Comparison of ENCODE assay signal across 30 cellular contexts in the genomic region with DNA sequence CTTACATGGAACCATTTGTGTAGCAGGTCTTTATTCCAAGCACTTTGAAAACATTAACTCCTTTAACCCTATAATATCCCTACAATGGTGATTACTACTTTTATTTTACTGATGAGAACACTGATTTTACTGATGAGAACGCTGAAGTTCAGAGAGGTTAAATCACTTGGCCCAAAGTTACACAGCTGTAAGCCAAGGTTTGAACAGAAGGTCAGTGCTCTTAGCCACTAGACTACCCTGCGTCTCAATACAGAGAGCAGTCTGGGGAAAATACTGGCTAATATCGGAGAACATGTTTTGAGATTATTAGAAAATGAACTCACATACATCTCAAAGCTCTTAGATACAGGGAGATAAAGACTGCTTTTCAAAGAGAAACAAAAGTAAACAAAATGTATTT.
"Had no signal": no experiment of that assay in that cellular context is flagged by ENCODE, and none has a peak within 500 bp of the region (broad histone marks: within the 10 kb centered on the region; RNA-seq: fewer than 3 reads in every experiment).

No MANE protein-coding gene starts in this region.

- DNase-seq: activated CD4-positive, alpha-beta memory T cell treated with anti-CD3 and anti-CD28 coated beads, Interleukin-2, amount 10 ng/mL, durations not matched to agents 7 days and 5 days; activated CD4-positive, alpha-beta T cell treated with anti-CD3 and anti-CD28 coated beads for 1 hour; activated CD4-positive, alpha-beta T cell treated with anti-CD3 and anti-CD28 coated beads for 4 hours; activated CD4-positive, alpha-beta T cell treated with anti-CD3 and anti-CD28 coated beads, Interleukin-2, amount 10 ng/mL, durations not matched to agents 7 days and 5 days; activated CD4-positive, alpha-beta T cell treated with anti-CD3 and anti-CD28 coated beads, Interleukin-2, amount 50 U/mL, for 4 hours; activated CD8-positive, alpha-beta memory T cell treated with anti-CD3 and anti-CD28 coated beads, Interleukin-2, amount 50 U/mL, for 48 hours; activated gamma-delta T cell treated with Interleukin-2 at 50 U/mL for 16 hours; activated naive CD4-positive, alpha-beta T cell treated with anti-CD3 and anti-CD28 coated beads, Interleukin-2, amount 50 U/mL, for 16 hours; activated naive CD4-positive, alpha-beta T cell treated with Interleukin-2 at 50 U/mL for 16 hours; activated T-cell treated with anti-CD3 and anti-CD28 coated beads for 4 hours; activated T-cell treated with anti-CD3 and anti-CD28 coated beads, Interleukin-2, amount 50 U/mL, for 24 hours; activated T-cell treated with anti-CD3 and anti-CD28 coated beads, Interleukin-2, amount 50 U/mL, for 72 hours; amniotic stem cell; anterior cingulate cortex; body of pancreas; caudate nucleus; cortex of kidney; dermis blood vessel endothelial cell; effector CD4-positive, alpha-beta T cell; effector memory CD8-positive, alpha-beta T cell; erythroblast; foreskin keratinocyte; gastrocnemius medialis; glutamatergic neuron; heart left ventricle; T-helper 2 cell had no signal

- H3K4me1 ChIP-seq: esophagus muscularis mucosa, foreskin keratinocyte, gastrocnemius medialis, heart left ventricle had no signal

- H3K4me3 ChIP-seq: body of pancreas, esophagus muscularis mucosa, gastrocnemius medialis, heart left ventricle had no signal

- H3K36me3 ChIP-seq: esophagus muscularis mucosa, gastrocnemius medialis, heart left ventricle had no signal

- H3K27ac ChIP-seq: body of pancreas, esophagus muscularis mucosa, foreskin keratinocyte, gastrocnemius medialis, heart left ventricle, VCaP had no signal

- H3K27me3 ChIP-seq: body of pancreas, esophagus muscularis mucosa, foreskin keratinocyte, gastrocnemius medialis, heart left ventricle had no signal

- FAIRE-seq: colon had no signal

- ATAC-seq: activated T-cell treated with anti-CD3 and anti-CD28 coated beads, Interleukin-2, amount 50 U/mL, for 72 hours; body of pancreas; effector memory CD8-positive, alpha-beta T cell; foreskin keratinocyte; gastrocnemius medialis; heart left ventricle; WTC11 had no signal

- H3K9me3 ChIP-seq: body of pancreas, esophagus muscularis mucosa, gastrocnemius medialis, heart left ventricle had no signal
